Comparison of ENCODE assay signal across 12 cellular contexts in the genomic region with DNA sequence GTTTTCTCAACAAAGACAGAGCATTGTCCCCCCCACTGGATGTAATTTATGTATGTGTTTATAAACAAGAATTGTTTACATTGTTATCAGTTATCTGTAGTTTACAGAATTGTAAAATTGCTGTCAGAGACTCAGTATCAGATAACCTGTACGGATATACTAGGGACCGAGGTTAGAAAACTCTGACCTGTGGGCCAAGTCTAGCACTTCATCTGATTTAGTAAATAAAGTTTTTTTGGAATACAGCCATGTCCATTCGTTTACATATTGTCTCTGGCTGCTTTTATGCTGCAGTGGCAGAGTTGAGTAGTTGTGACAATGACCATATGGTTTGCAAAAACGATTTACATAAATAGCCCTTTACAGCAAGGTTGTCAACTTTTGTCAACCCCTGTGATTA.
"Had no signal": no experiment of that assay in that cellular context is flagged by ENCODE, and none has a peak within 500 bp of the region (broad histone marks: within the 10 kb centered on the region; RNA-seq: fewer than 3 reads in every experiment).

No MANE protein-coding gene starts in this region.

- H3K4me3 ChIP-seq: cardiac muscle cell, left ventricle myocardium inferior, ovary, transverse colon had no signal

- DNase-seq: activated CD4-positive, alpha-beta T cell treated with anti-CD3 and anti-CD28 coated beads, Interleukin-2, amount 10 ng/mL, durations not matched to agents 7 days and 5 days; activated CD4-positive, CD25-positive, alpha-beta regulatory T cell; activated CD8-positive, alpha-beta memory T cell treated with anti-CD3 and anti-CD28 coated beads for 24 hours; activated naive CD4-positive, alpha-beta T cell treated with anti-CD3 and anti-CD28 coated beads for 36 hours; islet precursor cell; left ventricle myocardium inferior; mesendoderm; ovary; retina; small intestine; transverse colon had no signal
